Comparison of ENCODE assay signal across 13 cellular contexts in the genomic region with DNA sequence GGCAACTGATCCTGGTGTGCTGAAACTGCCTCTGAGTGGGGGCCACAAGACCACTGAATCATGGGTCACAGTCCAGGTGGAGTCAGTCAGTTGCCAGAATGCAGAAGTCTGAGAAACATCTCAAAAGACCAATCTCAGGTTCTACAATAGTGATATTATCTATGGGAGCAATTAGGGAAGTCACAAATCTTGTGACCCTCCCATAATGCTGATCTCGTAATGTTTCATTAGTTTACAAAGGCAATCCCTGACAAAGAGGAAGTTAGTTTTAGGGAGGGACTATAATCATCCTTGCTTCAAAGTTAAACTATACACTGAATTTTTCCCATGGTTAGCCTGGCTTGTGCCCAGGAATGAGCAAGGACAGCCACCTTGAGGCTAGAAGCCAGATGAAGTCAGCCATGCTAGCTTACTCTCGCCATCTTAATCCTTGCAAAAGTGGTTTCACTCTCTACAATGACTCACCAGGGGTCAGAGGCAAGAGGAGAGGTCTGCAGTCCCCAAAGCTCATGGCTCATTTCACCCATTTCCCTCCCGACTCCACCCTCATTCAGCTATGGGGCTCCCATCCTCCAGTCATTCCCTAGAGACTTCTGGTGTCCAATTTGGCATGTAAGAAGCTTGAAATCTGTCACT. TPM values are rescaled to one million over a fixed set of nuclear protein-coding genes. Genes with fewer than 3 reads are reported as not detected.
DNase-seq lines count a peak whose midpoint lies in the region; ATAC-seq, FAIRE-seq and TF ChIP-seq lines count a peak whose summit lies in the region.
"Had no signal": no experiment of that assay in that cellular context is flagged by ENCODE, and none has a peak within 500 bp of the region (broad histone marks: within the 10 kb centered on the region; RNA-seq: fewer than 3 reads in every experiment).

No MANE protein-coding gene starts in this region.

- TF ChIP-seq RAD21 in liver (IDR thresholded peaks at IDR 0.05) (no peak), HepG2 (CRISPR knock-in tag; IDR thresholded peaks at IDR 0.05) (no peak)

- H3K9ac ChIP-seq in liver (ENCODE audit: low read depth in 1 of 2, low read length in 2 of 2) (no peak overlapping the region), HepG2 (ENCODE audit: insufficient read depth, low read depth, low read length) (no peak overlapping the region)

- TF ChIP-seq EP300 in HepG2 (IDR thresholded peaks at IDR 0.05; ENCODE audit: low read depth in 2 of 2, low read length in 2 of 2) (no peak), HepG2 (CRISPR knock-in tag; IDR thresholded peaks at IDR 0.05; ENCODE audit: borderline replicate concordance) (no peak)

- no peaks in the 10 kb centered on the region for H3K9me3 Mint-ChIP-seq in CD4-positive, alpha-beta T cell
- H3K9me3 Mint-ChIP-seq: activated T-helper 2 cell treated with anti-CD3 and anti-CD28 coated beads, Interferon-gamma antibody, Interleukin-2, Interleukin-4, amounts not matched to agents 10 μg/mL and 5 μg/mL and 100 μg/mL, durations not matched to agents 14 hours and 24 hours and 36 hours had no signal

- H3K4me2 ChIP-seq in HepG2 (ENCODE audit: low read depth, low read length), result no peak overlapping the region
- peak overlapping the region; percentile 25; the same call in 1 of the 2 replicates for H3K4me2 ChIP-seq in PC-9

- TF ChIP-seq CTCF in liver (IDR thresholded peaks at IDR 0.05; ENCODE audit: low read depth, low read length, missing input control) (no peak), HepG2 (CRISPR knock-in tag; IDR thresholded peaks at IDR 0.05) (no peak), PC-9 (conservative IDR thresholded peaks at IDR 0.05) (no peak)
- TF ChIP-seq CTCF in CD4-positive, alpha-beta T cell (IDR thresholded peaks at IDR 0.05), result no peak

- H3K36me3 Mint-ChIP-seq in CD4-positive, alpha-beta T cell (ENCODE audit: low read depth), result no peaks in the 10 kb centered on the region

- H3K4me3 ChIP-seq in liver (ENCODE audit: low read depth in 1 of 3, low read length in 3 of 3), result no peak overlapping the region
- no peak overlapping the region for H3K4me3 ChIP-seq in HepG2 (replicated peaks in 1 of 3; ENCODE audit: insufficient read depth in 1 of 3, low read depth in 2 of 3, low read length in 3 of 3)
- no peak overlapping the region for H3K4me3 ChIP-seq in PC-9
- H3K4me3 ChIP-seq: cardiac muscle cell had no signal

- no peak for ATAC-seq in HepG2
- ATAC-seq in CD4-positive, alpha-beta T cell (ENCODE audit: poor library complexity), result no peak

- H2AFZ ChIP-seq in HepG2 (ENCODE audit: low read length) (no peak overlapping the region), PC-9 (peak overlapping the region; percentile 42; the same call in 1 of the 2 replicates)

- H3K9me2 ChIP-seq in PC-9 (ENCODE audit: insufficient read depth), result no peaks in the 10 kb centered on the region

- no peak for DNase-seq in HepG2 (ENCODE audit: low spot score)
- peak in 1 of 2 experiments; percentile 87 for DNase-seq in PC-9
- peak; percentile 3 for DNase-seq in fibroblast of peridontal ligament (ENCODE audit: extremely low read depth)
- no peak for DNase-seq in NCI-H526 treated with DMSO at 0.1 percent for 48 hours (lab: John Stamatoyannopoulos, UW)
- DNase-seq in NCI-H1048 (lab: John Stamatoyannopoulos, UW), result no peak
- DNase-seq in mesenteric fat pad (ENCODE audit: low spot score), result no peak
- DNase-seq in CD4-positive, alpha-beta T cell, result no peak
- DNase-seq: activated CD4-positive, alpha-beta T cell treated with anti-CD3 and anti-CD28 coated beads for 1 hour; C1 segment of cervical spinal cord had no signal

- no peak overlapping the region for H3K4me3 Mint-ChIP-seq in CD4-positive, alpha-beta T cell

- H3K79me2 ChIP-seq in HepG2 (ENCODE audit: insufficient read depth, low read length) (no peaks in the 10 kb centered on the region), PC-9 (ENCODE audit: low read depth) (no peaks in the 10 kb centered on the region)

- peak overlapping the region; percentile 37 to 69 for H3K27ac ChIP-seq in liver (ENCODE audit: low read depth in 1 of 2, low read length in 2 of 2)
- H3K27ac ChIP-seq in HepG2 (ENCODE audit: extremely low read length, insufficient read depth, low read length), result no peak overlapping the region
- H3K27ac ChIP-seq in PC-9, result peak overlapping the region; percentile 73
- no peak overlapping the region for H3K27ac ChIP-seq in CD4-positive, alpha-beta T cell (ENCODE audit: low read depth, low read length)
- H3K27ac ChIP-seq: cardiac muscle cell had no signal

- H3K27ac Mint-ChIP-seq in CD4-positive, alpha-beta T cell, result no peak overlapping the region
- H3K27ac Mint-ChIP-seq: activated T-helper 2 cell treated with anti-CD3 and anti-CD28 coated beads, Interferon-gamma antibody, Interleukin-2, Interleukin-4, amounts not matched to agents 10 μg/mL and 5 μg/mL and 100 μg/mL, durations not matched to agents 14 hours and 24 hours and 36 hours had no signal

- H3K4me1 ChIP-seq in liver (ENCODE audit: control insufficient read depth in 4 of 4, insufficient read depth in 4 of 4, low read length in 3 of 4) (no peaks in the 10 kb centered on the region), HepG2 (ENCODE audit: insufficient read depth, low read length) (peaks cover 10% of the 10 kb centered on the region), PC-9 (replicated peaks; ENCODE audit: insufficient read depth) (peaks cover 41% of the 10 kb centered on the region)

- no peaks in the 10 kb centered on the region for H3K27me3 Mint-ChIP-seq in CD4-positive, alpha-beta T cell

- H3K27me3 ChIP-seq in liver (ENCODE audit: control insufficient read depth in 4 of 4, insufficient read depth in 4 of 4, low read length in 3 of 4) (no peaks in the 10 kb centered on the region), HepG2 (ENCODE audit: control insufficient read depth in 1 of 2, insufficient read depth in 2 of 2, low read length in 2 of 2) (peaks cover 0 to 30% of the 10 kb centered on the region in 2 experiments; a peak in 2 of 5 replicates), PC-9 (ENCODE audit: insufficient read depth, low read depth) (0 out of 2 replicates have a peak, but pooled peaks cover 3% of the 10 kb centered on the region)
- no peaks in the 10 kb centered on the region for H3K27me3 ChIP-seq in CD4-positive, alpha-beta T cell (ENCODE audit: control insufficient read depth, insufficient read depth, low read length)
- H3K27me3 ChIP-seq: cardiac muscle cell had no signal

- BruUV-seq in HepG2 (replicated peaks; lab: Mats Ljungman, UMichigan) (no TSS peak), PC-9 (replicated peaks; lab: Mats Ljungman, UMichigan) (no TSS peak)

- 50% methylated on average over 3 of the region's 3 CpGs for WGBS in liver
- 8% methylated on average over 3 of the region's 3 CpGs for WGBS in HepG2 (ENCODE audit: low lambda C conversion rate)

- TF ChIP-seq POLR2A in HepG2 (IDR thresholded peaks at IDR 0.05; ENCODE audit: insufficient read depth in 1 of 2, low read depth in 2 of 2, low read length in 2 of 2), result no peak

- H3K36me3 ChIP-seq in liver (ENCODE audit: control insufficient read depth in 4 of 4, insufficient read depth in 3 of 4, low read depth in 1 of 4, low read length in 3 of 4) (no peaks in the 10 kb centered on the region), HepG2 (replicated peaks in 1 of 2; ENCODE audit: control insufficient read depth in 1 of 2, insufficient read depth in 2 of 2, low read length in 2 of 2) (no peaks in the 10 kb centered on the region), PC-9 (ENCODE audit: low read depth) (no peaks in the 10 kb centered on the region)
- H3K36me3 ChIP-seq: cardiac muscle cell had no signal

- POLR2A ChIA-PET in HepG2 (lab: Yijun Ruan, JAX) (no interaction called here), PC-9 (lab: Charles Lee; ENCODE audit: unreplicated experiment) (no interaction called here)
- POLR2A ChIA-PET in CD4-positive, alpha-beta T cell (lab: Charles Lee), result interaction anchor here (0.6 kb wide), 1 partner anchor 970 kb away, joined by 3 read pairs; no protein-coding TSS in a partner anchor

- peaks cover 22% of the 10 kb centered on the region for H3F3A ChIP-seq in PC-9 (ENCODE audit: insufficient read depth, low read depth)

- peaks cover 16% of the 10 kb centered on the region for H3K4me1 Mint-ChIP-seq in CD4-positive, alpha-beta T cell (ENCODE audit: low read depth)

- H4K20me1 ChIP-seq in HepG2 (ENCODE audit: insufficient read depth, low read length), result no peaks in the 10 kb centered on the region
- H4K20me1 ChIP-seq in PC-9 (ENCODE audit: insufficient read depth), result no peaks in the 10 kb centered on the region

- H3K9me3 ChIP-seq in liver (ENCODE audit: control insufficient read depth in 4 of 4, low read length in 3 of 4) (peaks cover 0 to 3% (median 0%) of the 10 kb centered on the region in 4 donors), HepG2 (ENCODE audit: low read length) (no peaks in the 10 kb centered on the region), PC-9 (ENCODE audit: insufficient read depth, low read depth) (no peaks in the 10 kb centered on the region; the same call in 1 of the 2 replicates)
- H3K9me3 ChIP-seq in CD4-positive, alpha-beta T cell (ENCODE audit: control insufficient read depth, low read length), result no peaks in the 10 kb centered on the region

- intact Hi-C loops in HepG2 (cut with micrococcal nuclease; ENCODE audit: unreplicated experiment), result no loop called here
- intact Hi-C loops in PC-9 (cut with micrococcal nuclease; ENCODE audit: unreplicated experiment), result no loop called here
- intact Hi-C loops in CD4-positive, alpha-beta T cell (cut with DNase I, micrococcal nuclease), result no loop called here

- CTCF ChIA-PET in HepG2 (lab: Yijun Ruan, JAX; ENCODE audit: low intra/inter-chr PET ratio, low total read pairs), result no interaction called here
- CTCF ChIA-PET in PC-9 (lab: Charles Lee), result interaction anchor here (0.8 kb wide), 1 partner anchor 48 kb away, joined by 3 read pairs; no protein-coding TSS in a partner anchor
- CTCF ChIA-PET in CD4-positive, alpha-beta T cell (lab: Charles Lee), result interaction anchor here (1.5 kb wide), 1 partner anchor 9 kb away, joined by 5 read pairs; no protein-coding TSS in a partner anchor

- in situ Hi-C loops in HepG2 (cut with HindIII; ENCODE audit: extremely low pct_ligation_motif_present, low pct_unique_long_range_greater_than_20kb), result no loop called here

- no peak for FAIRE-seq in HepG2 (lab: Jason Lieb, UNC)

RNA-seq across cellular contexts. Expression of a gene that starts 5.4 kb away (rescaled TPM):
- total RNA-seq in liver, result under 1 TPM; 0.59 to 0.70 TPM
- polyA plus RNA-seq in liver, result under 1 TPM in 1 of 2 donors, not detected in 1; 0.37 TPM
- not detected in 2 replicates for total RNA-seq in HepG2 (2016; rRNA removed; fragmentation: Illumina TruSeq; extraction: Trizol)
- not detected in 2 replicates for total RNA-seq in HepG2 (2016; cell fraction: cytosol; rRNA removed; fragmentation: Illumina TruSeq; extraction: Trizol; ENCODE audit: low read depth)
- not detected in 2 replicates for total RNA-seq in HepG2 (2016; cell fraction: insoluble cytoplasmic fraction; rRNA removed; fragmentation: Illumina TruSeq; extraction: Trizol)
- not detected in 2 replicates for total RNA-seq in HepG2 (2016; cell fraction: membrane; rRNA removed; fragmentation: Illumina TruSeq; extraction: Trizol)
- total RNA-seq in HepG2 (2016; cell fraction: nucleus; rRNA removed; fragmentation: Illumina TruSeq; extraction: Trizol), result not detected in 2 replicates
- polyA plus RNA-seq in HepG2 (2011; rRNA removed), result not detected in 2 replicates
- polyA plus RNA-seq in HepG2 (2011; cell fraction: cytosol; rRNA removed), result not detected in 2 replicates
- not detected in 2 replicates for polyA plus RNA-seq in HepG2 (2011; cell fraction: nucleus; rRNA removed)
- not detected in 2 replicates for polyA plus RNA-seq in HepG2 (2012)
- polyA plus RNA-seq in HepG2 (2016; cell fraction: cytosol; fragmentation: Illumina TruSeq; extraction: Trizol; ENCODE audit: low read depth), result not detected in 2 replicates
- polyA plus RNA-seq in HepG2 (2016; cell fraction: insoluble cytoplasmic fraction; fragmentation: Illumina TruSeq; extraction: Trizol; ENCODE audit: low read depth), result not detected in 2 replicates
- not detected in 2 replicates for polyA plus RNA-seq in HepG2 (2016; cell fraction: membrane; fragmentation: Illumina TruSeq; extraction: Trizol; ENCODE audit: low read depth)
- polyA plus RNA-seq in HepG2 (2016; cell fraction: nucleus; fragmentation: Illumina TruSeq; extraction: Trizol; ENCODE audit: insufficient read depth, low read depth), result not detected in 2 replicates
- polyA minus RNA-seq in HepG2 (2011; rRNA and poly(A)+ RNA removed; ENCODE audit: low replicate concordance), result not detected in 2 replicates
- polyA minus RNA-seq in HepG2 (2011; cell fraction: cytosol; rRNA and poly(A)+ RNA removed), result not detected in 2 replicates
- polyA minus RNA-seq in HepG2 (2011; cell fraction: nucleus; rRNA and poly(A)+ RNA removed), result not detected in 2 replicates
- total RNA-seq in PC-9 (2021), result not detected in 2 replicates
- 1.6 TPM for total RNA-seq in mesenteric fat pad
- total RNA-seq in CD4-positive, alpha-beta T cell, result not detected
- total RNA-seq: activated T-helper 2 cell treated with anti-CD3 and anti-CD28 coated beads, Interferon-gamma antibody, Interleukin-2, Interleukin-4, amounts not matched to agents 10 μg/mL and 5 μg/mL and 100 μg/mL, durations not matched to agents 14 hours and 24 hours and 36 hours; cardiac muscle cell had no signal
- polyA plus RNA-seq: cardiac muscle cell, neural cell had no signal

RNA-seq across cellular contexts. Expression of a gene that starts 42.7 kb away (rescaled TPM):
- not detected for total RNA-seq in liver
- not detected for polyA plus RNA-seq in liver
- total RNA-seq in HepG2 (2016; rRNA removed; fragmentation: Illumina TruSeq; extraction: Trizol), result not detected in 2 replicates
- total RNA-seq in HepG2 (2016; cell fraction: cytosol; rRNA removed; fragmentation: Illumina TruSeq; extraction: Trizol; ENCODE audit: low read depth), result not detected in 2 replicates
- not detected in 2 replicates for total RNA-seq in HepG2 (2016; cell fraction: insoluble cytoplasmic fraction; rRNA removed; fragmentation: Illumina TruSeq; extraction: Trizol)
- not detected in 2 replicates for total RNA-seq in HepG2 (2016; cell fraction: membrane; rRNA removed; fragmentation: Illumina TruSeq; extraction: Trizol)
- not detected in 2 replicates for total RNA-seq in HepG2 (2016; cell fraction: nucleus; rRNA removed; fragmentation: Illumina TruSeq; extraction: Trizol)
- polyA plus RNA-seq in HepG2 (2011; rRNA removed), result not detected in 2 replicates
- polyA plus RNA-seq in HepG2 (2011; cell fraction: cytosol; rRNA removed), result not detected in 2 replicates
- not detected in 2 replicates for polyA plus RNA-seq in HepG2 (2011; cell fraction: nucleus; rRNA removed)
- not detected in 2 replicates for polyA plus RNA-seq in HepG2 (2012)
- not detected in 2 replicates for polyA plus RNA-seq in HepG2 (2016; cell fraction: cytosol; fragmentation: Illumina TruSeq; extraction: Trizol; ENCODE audit: low read depth)
- polyA plus RNA-seq in HepG2 (2016; cell fraction: insoluble cytoplasmic fraction; fragmentation: Illumina TruSeq; extraction: Trizol; ENCODE audit: low read depth), result not detected in 2 replicates
- polyA plus RNA-seq in HepG2 (2016; cell fraction: membrane; fragmentation: Illumina TruSeq; extraction: Trizol; ENCODE audit: low read depth), result not detected in 2 replicates
- polyA plus RNA-seq in HepG2 (2016; cell fraction: nucleus; fragmentation: Illumina TruSeq; extraction: Trizol; ENCODE audit: insufficient read depth, low read depth), result not detected in 2 replicates
- not detected in 2 replicates for polyA minus RNA-seq in HepG2 (2011; rRNA and poly(A)+ RNA removed; ENCODE audit: low replicate concordance)
- not detected in 2 replicates for polyA minus RNA-seq in HepG2 (2011; cell fraction: cytosol; rRNA and poly(A)+ RNA removed)
- polyA minus RNA-seq in HepG2 (2011; cell fraction: nucleus; rRNA and poly(A)+ RNA removed), result not detected in 2 replicates
- total RNA-seq in PC-9 (2021), result not detected in 2 replicates
- not detected for total RNA-seq in mesenteric fat pad
- total RNA-seq in CD4-positive, alpha-beta T cell, result not detected
- total RNA-seq: activated T-helper 2 cell treated with anti-CD3 and anti-CD28 coated beads, Interferon-gamma antibody, Interleukin-2, Interleukin-4, amounts not matched to agents 10 μg/mL and 5 μg/mL and 100 μg/mL, durations not matched to agents 14 hours and 24 hours and 36 hours; cardiac muscle cell had no signal
- polyA plus RNA-seq: cardiac muscle cell, neural cell had no signal

RNA-seq across cellular contexts. Expression of a gene that starts 43.0 kb away (rescaled TPM):
- total RNA-seq in liver (not detected), HepG2 (2016; rRNA removed; fragmentation: Illumina TruSeq; extraction: Trizol) (not detected in 2 replicates), PC-9 (2021) (not detected in 2 replicates), mesenteric fat pad (not detected)
- polyA plus RNA-seq in liver (not detected), HepG2 (2011; rRNA removed) (not detected in 2 replicates)
- total RNA-seq in HepG2 (2016; cell fraction: cytosol; rRNA removed; fragmentation: Illumina TruSeq; extraction: Trizol; ENCODE audit: low read depth), result not detected in 2 replicates
- not detected in 2 replicates for total RNA-seq in HepG2 (2016; cell fraction: insoluble cytoplasmic fraction; rRNA removed; fragmentation: Illumina TruSeq; extraction: Trizol)
- total RNA-seq in HepG2 (2016; cell fraction: membrane; rRNA removed; fragmentation: Illumina TruSeq; extraction: Trizol), result not detected in 2 replicates
- not detected in 2 replicates for total RNA-seq in HepG2 (2016; cell fraction: nucleus; rRNA removed; fragmentation: Illumina TruSeq; extraction: Trizol)
- polyA plus RNA-seq in HepG2 (2011; cell fraction: cytosol; rRNA removed), result not detected in 2 replicates
- not detected in 2 replicates for polyA plus RNA-seq in HepG2 (2011; cell fraction: nucleus; rRNA removed)
- not detected in 2 replicates for polyA plus RNA-seq in HepG2 (2012)
- not detected in 2 replicates for polyA plus RNA-seq in HepG2 (2016; cell fraction: cytosol; fragmentation: Illumina TruSeq; extraction: Trizol; ENCODE audit: low read depth)
- polyA plus RNA-seq in HepG2 (2016; cell fraction: insoluble cytoplasmic fraction; fragmentation: Illumina TruSeq; extraction: Trizol; ENCODE audit: low read depth), result not detected in 2 replicates
- polyA plus RNA-seq in HepG2 (2016; cell fraction: membrane; fragmentation: Illumina TruSeq; extraction: Trizol; ENCODE audit: low read depth), result not detected in 2 replicates
- not detected in 2 replicates for polyA plus RNA-seq in HepG2 (2016; cell fraction: nucleus; fragmentation: Illumina TruSeq; extraction: Trizol; ENCODE audit: insufficient read depth, low read depth)
- polyA minus RNA-seq in HepG2 (2011; rRNA and poly(A)+ RNA removed; ENCODE audit: low replicate concordance), result not detected in 2 replicates
- polyA minus RNA-seq in HepG2 (2011; cell fraction: cytosol; rRNA and poly(A)+ RNA removed), result not detected in 2 replicates
- polyA minus RNA-seq in HepG2 (2011; cell fraction: nucleus; rRNA and poly(A)+ RNA removed), result not detected in 2 replicates
- not detected for total RNA-seq in CD4-positive, alpha-beta T cell
- total RNA-seq: activated T-helper 2 cell treated with anti-CD3 and anti-CD28 coated beads, Interferon-gamma antibody, Interleukin-2, Interleukin-4, amounts not matched to agents 10 μg/mL and 5 μg/mL and 100 μg/mL, durations not matched to agents 14 hours and 24 hours and 36 hours; cardiac muscle cell had no signal
- polyA plus RNA-seq: cardiac muscle cell, neural cell had no signal

RNA-seq across cellular contexts. Expression of a gene that starts 46.5 kb away (rescaled TPM):
- total RNA-seq in liver (1 to 10 TPM in 1 of 2 donors, under 1 TPM in 1; 0.08 to 2.4 TPM), HepG2 (2016; rRNA removed; fragmentation: Illumina TruSeq; extraction: Trizol) (not detected in 2 replicates), PC-9 (2021) (265 and 468 TPM in 2 replicates), mesenteric fat pad (0.22 TPM)
- polyA plus RNA-seq in liver (under 1 TPM in 1 of 2 donors, not detected in 1; 0.28 TPM), HepG2 (2011; rRNA removed) (not detected in 2 replicates)
- total RNA-seq in HepG2 (2016; cell fraction: cytosol; rRNA removed; fragmentation: Illumina TruSeq; extraction: Trizol; ENCODE audit: low read depth), result not detected in 2 replicates
- not detected in 2 replicates for total RNA-seq in HepG2 (2016; cell fraction: insoluble cytoplasmic fraction; rRNA removed; fragmentation: Illumina TruSeq; extraction: Trizol)
- not detected in 2 replicates for total RNA-seq in HepG2 (2016; cell fraction: membrane; rRNA removed; fragmentation: Illumina TruSeq; extraction: Trizol)
- not detected in 2 replicates for total RNA-seq in HepG2 (2016; cell fraction: nucleus; rRNA removed; fragmentation: Illumina TruSeq; extraction: Trizol)
- not detected in 2 replicates for polyA plus RNA-seq in HepG2 (2011; cell fraction: cytosol; rRNA removed)
- not detected in 2 replicates for polyA plus RNA-seq in HepG2 (2011; cell fraction: nucleus; rRNA removed)
- not detected in 2 replicates for polyA plus RNA-seq in HepG2 (2012)
- not detected in 2 replicates for polyA plus RNA-seq in HepG2 (2016; cell fraction: cytosol; fragmentation: Illumina TruSeq; extraction: Trizol; ENCODE audit: low read depth)
- not detected in 2 replicates for polyA plus RNA-seq in HepG2 (2016; cell fraction: insoluble cytoplasmic fraction; fragmentation: Illumina TruSeq; extraction: Trizol; ENCODE audit: low read depth)
- not detected in 2 replicates for polyA plus RNA-seq in HepG2 (2016; cell fraction: membrane; fragmentation: Illumina TruSeq; extraction: Trizol; ENCODE audit: low read depth)
- polyA plus RNA-seq in HepG2 (2016; cell fraction: nucleus; fragmentation: Illumina TruSeq; extraction: Trizol; ENCODE audit: insufficient read depth, low read depth), result not detected in 2 replicates
- polyA minus RNA-seq in HepG2 (2011; rRNA and poly(A)+ RNA removed; ENCODE audit: low replicate concordance), result not detected in 2 replicates
- polyA minus RNA-seq in HepG2 (2011; cell fraction: cytosol; rRNA and poly(A)+ RNA removed), result not detected in 2 replicates
- polyA minus RNA-seq in HepG2 (2011; cell fraction: nucleus; rRNA and poly(A)+ RNA removed), result not detected in 2 replicates
- not detected for total RNA-seq in CD4-positive, alpha-beta T cell
- total RNA-seq: activated T-helper 2 cell treated with anti-CD3 and anti-CD28 coated beads, Interferon-gamma antibody, Interleukin-2, Interleukin-4, amounts not matched to agents 10 μg/mL and 5 μg/mL and 100 μg/mL, durations not matched to agents 14 hours and 24 hours and 36 hours; cardiac muscle cell had no signal
- polyA plus RNA-seq: cardiac muscle cell, neural cell had no signal

RNA-seq across cellular contexts. Expression of a gene that starts 58.3 kb away (rescaled TPM):
- total RNA-seq in liver (100 to 1,000 TPM; 275 to 344 TPM), HepG2 (2016; rRNA removed; fragmentation: Illumina TruSeq; extraction: Trizol) (4,758 and 5,028 TPM in 2 replicates), PC-9 (2021) (2,593 and 3,356 TPM in 2 replicates), mesenteric fat pad (1,067 TPM)
- polyA plus RNA-seq in liver (100 to 1,000 TPM; 608 to 655 TPM), HepG2 (2011; rRNA removed) (1,633 and 1,983 TPM in 2 replicates)
- 8,990 and 9,707 TPM in 2 replicates for total RNA-seq in HepG2 (2016; cell fraction: cytosol; rRNA removed; fragmentation: Illumina TruSeq; extraction: Trizol; ENCODE audit: low read depth)
- total RNA-seq in HepG2 (2016; cell fraction: insoluble cytoplasmic fraction; rRNA removed; fragmentation: Illumina TruSeq; extraction: Trizol), result 4,892 and 5,330 TPM in 2 replicates
- total RNA-seq in HepG2 (2016; cell fraction: membrane; rRNA removed; fragmentation: Illumina TruSeq; extraction: Trizol), result 12,897 and 13,497 TPM in 2 replicates
- 1,659 and 1,838 TPM in 2 replicates for total RNA-seq in HepG2 (2016; cell fraction: nucleus; rRNA removed; fragmentation: Illumina TruSeq; extraction: Trizol)
- polyA plus RNA-seq in HepG2 (2011; cell fraction: cytosol; rRNA removed), result 4,354 and 8,495 TPM in 2 replicates
- polyA plus RNA-seq in HepG2 (2011; cell fraction: nucleus; rRNA removed), result 1,845 and 2,001 TPM in 2 replicates
- polyA plus RNA-seq in HepG2 (2012), result 3,093 and 4,312 TPM in 2 replicates
- polyA plus RNA-seq in HepG2 (2016; cell fraction: cytosol; fragmentation: Illumina TruSeq; extraction: Trizol; ENCODE audit: low read depth), result 10,211 and 10,944 TPM in 2 replicates
- 4,747 and 4,833 TPM in 2 replicates for polyA plus RNA-seq in HepG2 (2016; cell fraction: insoluble cytoplasmic fraction; fragmentation: Illumina TruSeq; extraction: Trizol; ENCODE audit: low read depth)
- polyA plus RNA-seq in HepG2 (2016; cell fraction: membrane; fragmentation: Illumina TruSeq; extraction: Trizol; ENCODE audit: low read depth), result 11,477 and 11,931 TPM in 2 replicates
- polyA plus RNA-seq in HepG2 (2016; cell fraction: nucleus; fragmentation: Illumina TruSeq; extraction: Trizol; ENCODE audit: insufficient read depth, low read depth), result 2,975 and 3,175 TPM in 2 replicates
- polyA minus RNA-seq in HepG2 (2011; rRNA and poly(A)+ RNA removed; ENCODE audit: low replicate concordance), result 958 and 1,242 TPM in 2 replicates
- 1,380 TPM in 2 replicates for polyA minus RNA-seq in HepG2 (2011; cell fraction: cytosol; rRNA and poly(A)+ RNA removed)
- polyA minus RNA-seq in HepG2 (2011; cell fraction: nucleus; rRNA and poly(A)+ RNA removed), result 385 and 466 TPM in 2 replicates
- total RNA-seq in CD4-positive, alpha-beta T cell, result 1,000 to 10,000 TPM; 3,668 to 3,697 TPM

Comparison
In these comparisons a context has a peak if more than half of its experiments do, and no peak if none do; other contexts are left out.
1. H3K27ac ChIP-seq: peak in liver (2 of 2) and PC-9 (single experiment); none in HepG2 (single experiment) and CD4-positive, alpha-beta T cell (single experiment).